15 cellular contexts compared by ENCODE assay signal in the genomic region with DNA sequence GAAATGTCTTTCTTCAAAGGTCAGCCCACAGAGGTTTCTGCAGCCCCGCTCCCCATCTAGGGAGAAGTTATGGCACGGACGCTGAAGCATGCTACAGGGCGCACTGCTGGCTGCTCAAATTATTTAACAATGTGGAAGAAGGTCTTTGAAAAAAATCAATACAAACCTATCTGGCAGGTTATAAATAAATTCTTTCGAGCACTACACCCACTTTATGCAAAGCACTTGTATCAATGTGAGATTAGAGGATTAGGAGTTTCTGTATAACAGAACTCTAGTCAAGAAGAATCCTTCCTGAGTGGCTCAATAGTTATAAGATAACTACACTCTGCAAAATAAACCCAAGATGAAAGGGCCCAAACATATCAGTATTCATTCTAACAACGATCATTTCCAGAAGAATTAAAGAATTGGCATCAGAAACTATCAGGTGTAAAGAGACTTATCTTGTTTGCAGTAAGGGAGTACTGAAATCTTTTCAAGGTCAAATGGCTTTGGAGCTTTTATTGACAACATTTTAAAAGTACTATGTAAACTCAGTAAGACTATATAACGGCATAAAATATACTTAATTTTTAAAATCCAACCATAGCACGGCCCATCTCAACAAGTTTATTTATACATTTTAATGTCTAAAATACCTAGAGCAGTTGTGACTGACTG.
"Had no signal": no experiment of that assay in that cellular context is flagged by ENCODE, and none has a peak within 500 bp of the region (broad histone marks: within the 10 kb centered on the region; RNA-seq: fewer than 3 reads in every experiment).

No MANE protein-coding gene starts in this region.

- H3K36me3 ChIP-seq: colonic mucosa, tibial artery, upper lobe of right lung, vagina had no signal

- H3K4me3 Mint-ChIP-seq: naive thymus-derived CD4-positive, alpha-beta T cell; nephron progenitor cell had no signal

- H3K4me1 Mint-ChIP-seq: nephron progenitor cell had no signal

- H3K4me3 ChIP-seq: colonic mucosa, esophagus squamous epithelium, lung, psoas muscle, tibial artery, upper lobe of right lung, vagina had no signal

- H3K27me3 ChIP-seq: colonic mucosa, esophagus squamous epithelium, tibial artery, upper lobe of right lung, vagina had no signal

- H3K27ac Mint-ChIP-seq: nephron progenitor cell had no signal

- H3K4me1 ChIP-seq: colonic mucosa, esophagus squamous epithelium, psoas muscle, tibial artery, upper lobe of right lung had no signal

- DNase-seq: colonic mucosa; dermis blood vessel endothelial cell; esophagus squamous epithelium; foreskin fibroblast; left colon; left ventricle myocardium superior; naive thymus-derived CD4-positive, alpha-beta T cell; nephron progenitor cell; psoas muscle; stimulated activated naive CD4-positive, alpha-beta T cell treated with Interleukin-2 at 50 U/mL for 16 hours; tibial artery; upper lobe of right lung had no signal

- H3K27me3 Mint-ChIP-seq: naive thymus-derived CD4-positive, alpha-beta T cell had no signal

- H3K27ac ChIP-seq: colonic mucosa, esophagus squamous epithelium, psoas muscle, tibial artery, upper lobe of right lung, vagina had no signal

- ATAC-seq: left colon; left ventricle myocardium superior; naive thymus-derived CD4-positive, alpha-beta T cell; psoas muscle; sciatic nerve; upper lobe of right lung had no signal

- H3K9me3 Mint-ChIP-seq: naive thymus-derived CD4-positive, alpha-beta T cell; nephron progenitor cell had no signal

- H3K9me3 ChIP-seq: colonic mucosa, esophagus squamous epithelium, psoas muscle, tibial artery, upper lobe of right lung, vagina had no signal
